ENCODE assay signal across 1 cellular context in the genomic region with DNA sequence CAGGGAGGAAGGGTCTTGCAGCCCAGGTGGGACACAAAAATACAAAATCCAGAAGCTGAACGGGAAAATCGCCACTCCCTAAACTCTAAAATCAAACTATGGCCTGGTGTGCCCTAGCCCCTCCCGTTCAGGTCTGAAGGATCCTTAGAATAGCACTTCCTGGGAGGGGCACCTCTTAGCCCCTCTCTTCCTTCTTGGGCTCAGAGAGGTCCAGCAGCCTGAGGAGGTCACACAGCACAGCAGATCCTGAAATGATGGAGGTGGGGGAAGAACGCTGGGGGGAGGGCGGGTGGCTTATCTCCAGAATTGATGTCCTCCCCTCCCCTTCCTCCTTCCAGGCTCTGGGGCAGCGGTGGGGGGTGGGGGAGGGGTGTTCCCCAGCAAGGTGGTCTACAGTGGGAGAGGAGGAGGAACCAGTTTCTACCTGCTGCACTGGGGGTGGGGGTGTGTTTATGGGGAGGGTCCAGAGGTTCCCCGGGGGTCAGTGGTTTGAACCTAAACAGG.
TF ChIP-seq lines count a peak whose summit lies in the region.

No MANE protein-coding gene starts in this region.

TF ChIP-seq in K562, 482 proteins besides CTCF, POLR2A, EP300 and RAD21 (continues in another document):
- TF ChIP-seq ZFP36 (IDR thresholded peaks at IDR 0.05; ENCODE audit: low read depth, low read length, partially characterized antibody), result peak; percentile 80
- TF ChIP-seq CREM (IDR thresholded peaks at IDR 0.05; ENCODE audit: low read depth), result no peak
- TF ChIP-seq GABPB2 (CRISPR knock-in tag; conservative IDR thresholded peaks at IDR 0.05), result no peak
- no peak for TF ChIP-seq GATAD2B (IDR thresholded peaks at IDR 0.05; ENCODE audit: borderline replicate concordance)
- TF ChIP-seq, protein P1, sequence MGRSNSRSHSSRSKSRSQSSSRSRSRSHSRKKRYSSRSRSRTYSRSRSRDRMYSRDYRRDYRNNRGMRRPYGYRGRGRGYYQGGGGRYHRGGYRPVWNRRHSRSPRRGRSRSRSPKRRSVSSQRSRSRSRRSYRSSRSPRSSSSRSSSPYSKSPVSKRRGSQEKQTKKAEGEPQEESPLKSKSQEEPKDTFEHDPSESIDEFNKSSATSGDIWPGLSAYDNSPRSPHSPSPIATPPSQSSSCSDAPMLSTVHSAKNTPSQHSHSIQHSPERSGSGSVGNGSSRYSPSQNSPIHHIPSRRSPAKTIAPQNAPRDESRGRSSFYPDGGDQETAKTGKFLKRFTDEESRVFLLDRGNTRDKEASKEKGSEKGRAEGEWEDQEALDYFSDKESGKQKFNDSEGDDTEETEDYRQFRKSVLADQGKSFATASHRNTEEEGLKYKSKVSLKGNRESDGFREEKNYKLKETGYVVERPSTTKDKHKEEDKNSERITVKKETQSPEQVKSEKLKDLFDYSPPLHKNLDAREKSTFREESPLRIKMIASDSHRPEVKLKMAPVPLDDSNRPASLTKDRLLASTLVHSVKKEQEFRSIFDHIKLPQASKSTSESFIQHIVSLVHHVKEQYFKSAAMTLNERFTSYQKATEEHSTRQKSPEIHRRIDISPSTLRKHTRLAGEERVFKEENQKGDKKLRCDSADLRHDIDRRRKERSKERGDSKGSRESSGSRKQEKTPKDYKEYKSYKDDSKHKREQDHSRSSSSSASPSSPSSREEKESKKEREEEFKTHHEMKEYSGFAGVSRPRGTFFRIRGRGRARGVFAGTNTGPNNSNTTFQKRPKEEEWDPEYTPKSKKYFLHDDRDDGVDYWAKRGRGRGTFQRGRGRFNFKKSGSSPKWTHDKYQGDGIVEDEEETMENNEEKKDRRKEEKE (IDR thresholded peaks at IDR 0.05; ENCODE audit: borderline replicate concordance in 1 of 2, control insufficient read depth in 1 of 2, low read depth in 2 of 2, low read length in 1 of 2), result no peak
- no peak for TF ChIP-seq EZH2 (IDR thresholded peaks at IDR 0.05; ENCODE audit: borderline replicate concordance, low read depth, low read length)
- TF ChIP-seq, protein P2, sequence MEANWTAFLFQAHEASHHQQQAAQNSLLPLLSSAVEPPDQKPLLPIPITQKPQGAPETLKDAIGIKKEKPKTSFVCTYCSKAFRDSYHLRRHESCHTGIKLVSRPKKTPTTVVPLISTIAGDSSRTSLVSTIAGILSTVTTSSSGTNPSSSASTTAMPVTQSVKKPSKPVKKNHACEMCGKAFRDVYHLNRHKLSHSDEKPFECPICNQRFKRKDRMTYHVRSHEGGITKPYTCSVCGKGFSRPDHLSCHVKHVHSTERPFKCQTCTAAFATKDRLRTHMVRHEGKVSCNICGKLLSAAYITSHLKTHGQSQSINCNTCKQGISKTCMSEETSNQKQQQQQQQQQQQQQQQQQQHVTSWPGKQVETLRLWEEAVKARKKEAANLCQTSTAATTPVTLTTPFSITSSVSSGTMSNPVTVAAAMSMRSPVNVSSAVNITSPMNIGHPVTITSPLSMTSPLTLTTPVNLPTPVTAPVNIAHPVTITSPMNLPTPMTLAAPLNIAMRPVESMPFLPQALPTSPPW (CRISPR knock-in tag; IDR thresholded peaks at IDR 0.05), result peak; percentile 36; the same call in 1 of the 2 replicates
- 0 out of 4 replicates have a peak, but pooled peaks of 1 of the 2 experiments have one; percentile 20 for TF ChIP-seq KDM1A (IDR thresholded peaks at IDR 0.05)
- TF ChIP-seq ZFPM2 (CRISPR knock-in tag; IDR thresholded peaks at IDR 0.05), result no peak
- TF ChIP-seq ZEB2 (IDR thresholded peaks at IDR 0.05), result no peak
- no peak for TF ChIP-seq SIN3B (IDR thresholded peaks at IDR 0.05; ENCODE audit: low read depth)
- TF ChIP-seq FOXM1 (IDR thresholded peaks at IDR 0.05; ENCODE audit: low read depth), result no peak
- no peak for TF ChIP-seq FOXM1 (CRISPR knock-in tag; IDR thresholded peaks at IDR 0.05; ENCODE audit: low read depth)
- TF ChIP-seq BCOR (IDR thresholded peaks at IDR 0.05), result 0 out of 2 replicates have a peak, but pooled peaks have one; percentile 34
- TF ChIP-seq, protein P3, sequence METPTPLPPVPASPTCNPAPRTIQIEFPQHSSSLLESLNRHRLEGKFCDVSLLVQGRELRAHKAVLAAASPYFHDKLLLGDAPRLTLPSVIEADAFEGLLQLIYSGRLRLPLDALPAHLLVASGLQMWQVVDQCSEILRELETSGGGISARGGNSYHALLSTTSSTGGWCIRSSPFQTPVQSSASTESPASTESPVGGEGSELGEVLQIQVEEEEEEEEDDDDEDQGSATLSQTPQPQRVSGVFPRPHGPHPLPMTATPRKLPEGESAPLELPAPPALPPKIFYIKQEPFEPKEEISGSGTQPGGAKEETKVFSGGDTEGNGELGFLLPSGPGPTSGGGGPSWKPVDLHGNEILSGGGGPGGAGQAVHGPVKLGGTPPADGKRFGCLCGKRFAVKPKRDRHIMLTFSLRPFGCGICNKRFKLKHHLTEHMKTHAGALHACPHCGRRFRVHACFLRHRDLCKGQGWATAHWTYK (CRISPR knock-in tag; IDR thresholded peaks at IDR 0.05), result no peak
- TF ChIP-seq BMI1 (IDR thresholded peaks at IDR 0.05; ENCODE audit: low read length), result no peak
- no peak for TF ChIP-seq MAFG (tag; conservative IDR thresholded peaks at IDR 0.05)
- TF ChIP-seq HSF4 (CRISPR knock-in tag; IDR thresholded peaks at IDR 0.05; ENCODE audit: borderline replicate concordance), result no peak
- TF ChIP-seq ZNF133 (CRISPR knock-in tag; IDR thresholded peaks at IDR 0.05), result no peak
- peak; percentile 53 for TF ChIP-seq RBM25 (IDR thresholded peaks at IDR 0.05; ENCODE audit: low read depth, low read length, severe bottlenecking)
- TF ChIP-seq, protein P4, sequence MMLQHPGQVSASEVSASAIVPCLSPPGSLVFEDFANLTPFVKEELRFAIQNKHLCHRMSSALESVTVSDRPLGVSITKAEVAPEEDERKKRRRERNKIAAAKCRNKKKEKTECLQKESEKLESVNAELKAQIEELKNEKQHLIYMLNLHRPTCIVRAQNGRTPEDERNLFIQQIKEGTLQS (IDR thresholded peaks at IDR 0.05), result no peak
- TF ChIP-seq, protein P4 (CRISPR knock-in tag; conservative IDR thresholded peaks at IDR 0.05), result no peak
- TF ChIP-seq, protein P5, sequence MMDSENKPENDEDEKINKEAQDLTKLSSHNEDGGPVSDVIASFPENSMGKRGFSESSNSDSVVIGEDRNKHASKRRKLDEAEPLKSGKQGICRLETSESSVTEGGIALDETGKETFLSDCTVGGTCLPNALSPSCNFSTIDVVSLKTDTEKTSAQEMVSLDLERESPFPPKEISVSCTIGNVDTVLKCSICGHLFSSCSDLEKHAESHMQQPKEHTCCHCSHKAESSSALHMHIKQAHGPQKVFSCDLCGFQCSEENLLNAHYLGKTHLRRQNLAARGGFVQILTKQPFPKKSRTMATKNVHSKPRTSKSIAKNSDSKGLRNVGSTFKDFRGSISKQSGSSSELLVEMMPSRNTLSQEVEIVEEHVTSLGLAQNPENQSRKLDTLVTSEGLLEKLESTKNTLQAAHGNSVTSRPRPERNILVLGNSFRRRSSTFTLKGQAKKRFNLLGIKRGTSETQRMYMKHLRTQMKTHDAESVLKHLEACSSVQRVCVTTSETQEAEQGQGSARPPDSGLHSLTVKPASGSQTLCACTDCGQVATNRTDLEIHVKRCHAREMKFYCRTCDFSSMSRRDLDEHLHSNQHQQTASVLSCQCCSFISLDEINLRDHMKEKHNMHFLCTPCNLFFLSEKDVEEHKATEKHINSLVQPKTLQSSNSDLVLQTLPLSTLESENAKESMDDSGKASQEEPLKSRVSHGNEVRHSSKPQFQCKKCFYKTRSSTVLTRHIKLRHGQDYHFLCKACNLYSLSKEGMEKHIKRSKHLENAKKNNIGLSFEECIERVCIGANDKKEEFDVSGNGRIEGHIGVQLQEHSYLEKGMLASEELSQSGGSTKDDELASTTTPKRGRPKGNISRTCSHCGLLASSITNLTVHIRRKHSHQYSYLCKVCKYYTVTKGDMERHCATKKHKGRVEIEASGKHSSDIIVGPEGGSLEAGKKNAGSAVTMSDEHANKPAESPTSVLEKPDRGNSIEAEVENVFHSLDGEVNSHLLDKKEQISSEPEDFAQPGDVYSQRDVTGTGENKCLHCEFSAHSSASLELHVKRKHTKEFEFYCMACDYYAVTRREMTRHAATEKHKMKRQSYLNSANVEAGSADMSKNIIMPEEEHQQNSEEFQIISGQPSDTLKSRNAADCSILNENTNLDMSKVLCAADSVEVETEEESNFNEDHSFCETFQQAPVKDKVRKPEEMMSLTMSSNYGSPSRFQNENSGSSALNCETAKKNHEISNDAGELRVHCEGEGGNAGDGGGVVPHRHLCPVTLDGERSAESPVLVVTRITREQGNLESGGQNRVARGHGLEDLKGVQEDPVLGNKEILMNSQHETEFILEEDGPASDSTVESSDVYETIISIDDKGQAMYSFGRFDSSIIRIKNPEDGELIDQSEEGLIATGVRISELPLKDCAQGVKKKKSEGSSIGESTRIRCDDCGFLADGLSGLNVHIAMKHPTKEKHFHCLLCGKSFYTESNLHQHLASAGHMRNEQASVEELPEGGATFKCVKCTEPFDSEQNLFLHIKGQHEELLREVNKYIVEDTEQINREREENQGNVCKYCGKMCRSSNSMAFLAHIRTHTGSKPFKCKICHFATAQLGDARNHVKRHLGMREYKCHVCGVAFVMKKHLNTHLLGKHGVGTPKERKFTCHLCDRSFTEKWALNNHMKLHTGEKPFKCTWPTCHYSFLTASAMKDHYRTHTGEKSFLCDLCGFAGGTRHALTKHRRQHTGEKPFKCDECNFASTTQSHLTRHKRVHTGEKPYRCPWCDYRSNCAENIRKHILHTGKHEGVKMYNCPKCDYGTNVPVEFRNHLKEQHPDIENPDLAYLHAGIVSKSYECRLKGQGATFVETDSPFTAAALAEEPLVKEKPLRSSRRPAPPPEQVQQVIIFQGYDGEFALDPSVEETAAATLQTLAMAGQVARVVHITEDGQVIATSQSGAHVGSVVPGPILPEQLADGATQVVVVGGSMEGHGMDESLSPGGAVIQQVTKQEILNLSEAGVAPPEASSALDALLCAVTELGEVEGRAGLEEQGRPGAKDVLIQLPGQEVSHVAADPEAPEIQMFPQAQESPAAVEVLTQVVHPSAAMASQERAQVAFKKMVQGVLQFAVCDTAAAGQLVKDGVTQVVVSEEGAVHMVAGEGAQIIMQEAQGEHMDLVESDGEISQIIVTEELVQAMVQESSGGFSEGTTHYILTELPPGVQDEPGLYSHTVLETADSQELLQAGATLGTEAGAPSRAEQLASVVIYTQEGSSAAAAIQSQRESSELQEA (IDR thresholded peaks at IDR 0.05; ENCODE audit: low read depth), result no peak
- TF ChIP-seq, protein P6, sequence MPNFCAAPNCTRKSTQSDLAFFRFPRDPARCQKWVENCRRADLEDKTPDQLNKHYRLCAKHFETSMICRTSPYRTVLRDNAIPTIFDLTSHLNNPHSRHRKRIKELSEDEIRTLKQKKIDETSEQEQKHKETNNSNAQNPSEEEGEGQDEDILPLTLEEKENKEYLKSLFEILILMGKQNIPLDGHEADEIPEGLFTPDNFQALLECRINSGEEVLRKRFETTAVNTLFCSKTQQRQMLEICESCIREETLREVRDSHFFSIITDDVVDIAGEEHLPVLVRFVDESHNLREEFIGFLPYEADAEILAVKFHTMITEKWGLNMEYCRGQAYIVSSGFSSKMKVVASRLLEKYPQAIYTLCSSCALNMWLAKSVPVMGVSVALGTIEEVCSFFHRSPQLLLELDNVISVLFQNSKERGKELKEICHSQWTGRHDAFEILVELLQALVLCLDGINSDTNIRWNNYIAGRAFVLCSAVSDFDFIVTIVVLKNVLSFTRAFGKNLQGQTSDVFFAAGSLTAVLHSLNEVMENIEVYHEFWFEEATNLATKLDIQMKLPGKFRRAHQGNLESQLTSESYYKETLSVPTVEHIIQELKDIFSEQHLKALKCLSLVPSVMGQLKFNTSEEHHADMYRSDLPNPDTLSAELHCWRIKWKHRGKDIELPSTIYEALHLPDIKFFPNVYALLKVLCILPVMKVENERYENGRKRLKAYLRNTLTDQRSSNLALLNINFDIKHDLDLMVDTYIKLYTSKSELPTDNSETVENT (CRISPR knock-in tag; IDR thresholded peaks at IDR 0.05), result no peak
- no peak for TF ChIP-seq TBL1XR1 (IDR thresholded peaks at IDR 0.05; ENCODE audit: low read length in 2 of 2)
- TF ChIP-seq, protein P7, sequence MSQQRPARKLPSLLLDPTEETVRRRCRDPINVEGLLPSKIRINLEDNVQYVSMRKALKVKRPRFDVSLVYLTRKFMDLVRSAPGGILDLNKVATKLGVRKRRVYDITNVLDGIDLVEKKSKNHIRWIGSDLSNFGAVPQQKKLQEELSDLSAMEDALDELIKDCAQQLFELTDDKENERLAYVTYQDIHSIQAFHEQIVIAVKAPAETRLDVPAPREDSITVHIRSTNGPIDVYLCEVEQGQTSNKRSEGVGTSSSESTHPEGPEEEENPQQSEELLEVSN (IDR thresholded peaks at IDR 0.05; ENCODE audit: borderline replicate concordance in 1 of 2, extremely low read depth in 1 of 2, insufficient read depth in 1 of 2, insufficient read length in 1 of 2, low read depth in 1 of 2, low read length in 1 of 2, poor library complexity in 1 of 2, severe bottlenecking in 1 of 2), result no peak
- TF ChIP-seq, protein P8, sequence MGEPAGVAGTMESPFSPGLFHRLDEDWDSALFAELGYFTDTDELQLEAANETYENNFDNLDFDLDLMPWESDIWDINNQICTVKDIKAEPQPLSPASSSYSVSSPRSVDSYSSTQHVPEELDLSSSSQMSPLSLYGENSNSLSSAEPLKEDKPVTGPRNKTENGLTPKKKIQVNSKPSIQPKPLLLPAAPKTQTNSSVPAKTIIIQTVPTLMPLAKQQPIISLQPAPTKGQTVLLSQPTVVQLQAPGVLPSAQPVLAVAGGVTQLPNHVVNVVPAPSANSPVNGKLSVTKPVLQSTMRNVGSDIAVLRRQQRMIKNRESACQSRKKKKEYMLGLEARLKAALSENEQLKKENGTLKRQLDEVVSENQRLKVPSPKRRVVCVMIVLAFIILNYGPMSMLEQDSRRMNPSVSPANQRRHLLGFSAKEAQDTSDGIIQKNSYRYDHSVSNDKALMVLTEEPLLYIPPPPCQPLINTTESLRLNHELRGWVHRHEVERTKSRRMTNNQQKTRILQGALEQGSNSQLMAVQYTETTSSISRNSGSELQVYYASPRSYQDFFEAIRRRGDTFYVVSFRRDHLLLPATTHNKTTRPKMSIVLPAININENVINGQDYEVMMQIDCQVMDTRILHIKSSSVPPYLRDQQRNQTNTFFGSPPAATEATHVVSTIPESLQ (CRISPR knock-in tag; IDR thresholded peaks at IDR 0.05), result no peak
